11 cellular contexts compared by ENCODE assay signal in genomic region chr2:98777710-98778109, GRCh38. TPM values are rescaled to one million over a fixed set of nuclear protein-coding genes. Genes with fewer than 3 reads are reported as not detected.
"Had no signal": no experiment of that assay in that cellular context is flagged by ENCODE, and none has a peak within 500 bp of the region (broad histone marks: within the 10 kb centered on the region; RNA-seq: fewer than 3 reads in every experiment).

No MANE protein-coding gene starts in this region.

- H3K4me1 ChIP-seq: HAP-1 had no signal

- H3K4me3 ChIP-seq: GM23248, HAP-1, K562 had no signal

- DNase-seq: GM23248, GOT3, H7, HFFc6, IMR-90, KG1 had no signal

- H3K27ac ChIP-seq: GM23248, HL-60 had no signal

- ATAC-seq: HCT116, K562 had no signal

- H3K9me3 Mint-ChIP-seq: HFFc6 had no signal

- H3K9me3 ChIP-seq: HAP-1 had no signal

- H3K4me3 Mint-ChIP-seq: HFFc6 had no signal

- FAIRE-seq: HTR-8/SVneo, K562 had no signal

- H3K27ac Mint-ChIP-seq: HFFc6 had no signal

- H3K36me3 ChIP-seq: HAP-1 had no signal

RNA-seq across cellular contexts. Expression of gene MGAT4A, which starts 46.8 kb away (rescaled TPM):
- polyA plus RNA-seq: GM23248, IMR-90 had no signal
